8 cellular contexts compared by ENCODE assay signal in genomic region chr1:116152577-116152943, GRCh38. TPM values are rescaled to one million over a fixed set of nuclear protein-coding genes. Genes with fewer than 3 reads are reported as not detected.
A peak's percentile ranks its signal among the peaks of the same experiment; 100 is the strongest.
DNase-seq lines count a peak whose midpoint lies in the region; ATAC-seq and TF ChIP-seq lines count a peak whose summit lies in the region.

No MANE protein-coding gene starts in this region.

- no peak for ATAC-seq in GM18498 (IDR thresholded peaks at IDR 0.05; ENCODE audit: unreplicated experiment)

- H3K27ac ChIP-seq in ectodermal cell (ENCODE audit: insufficient read depth, low read depth, low read length, poor library complexity, severe bottlenecking), result no peak overlapping the region

- WGBS in ectodermal cell, 2 experiments, result 86 to 97% methylated on average over 3 of the region's 4 CpGs

- H3F3A ChIP-seq in Loucy (ENCODE audit: low read depth), result no peaks in the 10 kb centered on the region

- peak overlapping the region; percentile 71 for H3K9ac ChIP-seq in Loucy (ENCODE audit: low read depth, low read length, poor library complexity, severe bottlenecking)

- no peaks in the 10 kb centered on the region for H3K36me3 Mint-ChIP-seq in nephron (ENCODE audit: low read depth)

- no peaks in the 10 kb centered on the region for H3K9me2 ChIP-seq in Loucy (replicated peaks; ENCODE audit: low read depth, low read length)

- H3K9me3 ChIP-seq in Loucy (ENCODE audit: insufficient read depth, low read depth, low read length), result no peaks in the 10 kb centered on the region
- no peaks in the 10 kb centered on the region for H3K9me3 ChIP-seq in ectodermal cell (ENCODE audit: control insufficient read depth, low read length)

- no peak for DNase-seq in AG09309 (ENCODE audit: low read depth)
- no peak for DNase-seq in T1000 (lab: John Stamatoyannopoulos, UW)
- no peak for DNase-seq in HCEC 1CT
- DNase-seq in NCI-H345 (lab: John Stamatoyannopoulos, UW), result no peak

- H3K36me3 ChIP-seq in Loucy (ENCODE audit: insufficient read depth, low read length), result no peaks in the 10 kb centered on the region
- no peaks in the 10 kb centered on the region for H3K36me3 ChIP-seq in ectodermal cell (ENCODE audit: control insufficient read depth, insufficient read depth, low read length)

- H3K4me3 ChIP-seq in AG09309 (ENCODE audit: control insufficient read depth, low read depth, low read length) (peak overlapping the region; percentile 45), Loucy (ENCODE audit: low read length, poor library complexity, severe bottlenecking) (peak overlapping the region; percentile 74), ectodermal cell (ENCODE audit: insufficient read depth, low read depth, low read length) (peak overlapping the region; percentile 24)

- H4K20me1 ChIP-seq in Loucy (ENCODE audit: insufficient read depth, low read length, poor library complexity, severe bottlenecking), result no peaks in the 10 kb centered on the region

- peaks cover 36% of the 10 kb centered on the region for H3K4me1 Mint-ChIP-seq in nephron

- peak overlapping the region in 2 of 3 experiments; percentile 63 to 64 for H3K27ac Mint-ChIP-seq in nephron

- no peaks in the 10 kb centered on the region for H3K27me3 ChIP-seq in Loucy (ENCODE audit: insufficient read depth, low read length, poor library complexity, severe bottlenecking)
- peaks cover 6% of the 10 kb centered on the region for H3K27me3 ChIP-seq in ectodermal cell (ENCODE audit: control insufficient read depth, insufficient read depth, low read length, poor library complexity, severe bottlenecking)

- H3K27me3 Mint-ChIP-seq in nephron (ENCODE audit: low read depth), result no peaks in the 10 kb centered on the region

- TF ChIP-seq CTCF in AG09309 (IDR thresholded peaks at IDR 0.05; ENCODE audit: control insufficient read depth, insufficient read depth, low read depth, low read length, missing control alignments) (no peak), Loucy (conservative IDR thresholded peaks at IDR 0.05; ENCODE audit: low read length) (no peak), nephron (IDR thresholded peaks at IDR 0.05; ENCODE audit: unreplicated experiment in 3 of 3) (no peak)

- peak overlapping the region; percentile 67 to 80 (median 77) for H3K4me3 Mint-ChIP-seq in nephron

- peaks cover 4% of the 10 kb centered on the region for H3K9me3 Mint-ChIP-seq in nephron

- peak overlapping the region; percentile 99 for H2AFZ ChIP-seq in Loucy (ENCODE audit: low read length)

- peaks cover 12% of the 10 kb centered on the region for H3K4me1 ChIP-seq in Loucy (ENCODE audit: insufficient read depth, low read length, poor library complexity, severe bottlenecking)
- peaks cover 2% of the 10 kb centered on the region for H3K4me1 ChIP-seq in ectodermal cell (ENCODE audit: control insufficient read depth, insufficient read depth, low read length)

- peak overlapping the region; percentile 91 for H3K4me2 ChIP-seq in Loucy (ENCODE audit: low read depth, low read length, poor library complexity, severe bottlenecking)

- no peaks in the 10 kb centered on the region for H3K79me2 ChIP-seq in Loucy (ENCODE audit: insufficient read depth, low read length)

RNA-seq across cellular contexts. Expression of gene MAB21L3, which starts 41.4 kb away (rescaled TPM):
- not detected for polyA plus RNA-seq in ectodermal cell (2013, experiment 1 of 4)
- not detected for polyA plus RNA-seq in ectodermal cell (2013, experiment 2 of 4)
- polyA plus RNA-seq in ectodermal cell (2013, experiment 3 of 4), result not detected
- not detected for polyA plus RNA-seq in ectodermal cell (2013, experiment 4 of 4)

Comparison
In these comparisons a context has a peak if more than half of its experiments do, and no peak if none do; other contexts are left out.
1. H3K4me3 ChIP-seq: peak in every context shown above with its lines; median percentile 74 in Loucy; 45 in AG09309; 24 in ectodermal cell.